1 cellular context compared by ENCODE assay signal in the genomic region with DNA sequence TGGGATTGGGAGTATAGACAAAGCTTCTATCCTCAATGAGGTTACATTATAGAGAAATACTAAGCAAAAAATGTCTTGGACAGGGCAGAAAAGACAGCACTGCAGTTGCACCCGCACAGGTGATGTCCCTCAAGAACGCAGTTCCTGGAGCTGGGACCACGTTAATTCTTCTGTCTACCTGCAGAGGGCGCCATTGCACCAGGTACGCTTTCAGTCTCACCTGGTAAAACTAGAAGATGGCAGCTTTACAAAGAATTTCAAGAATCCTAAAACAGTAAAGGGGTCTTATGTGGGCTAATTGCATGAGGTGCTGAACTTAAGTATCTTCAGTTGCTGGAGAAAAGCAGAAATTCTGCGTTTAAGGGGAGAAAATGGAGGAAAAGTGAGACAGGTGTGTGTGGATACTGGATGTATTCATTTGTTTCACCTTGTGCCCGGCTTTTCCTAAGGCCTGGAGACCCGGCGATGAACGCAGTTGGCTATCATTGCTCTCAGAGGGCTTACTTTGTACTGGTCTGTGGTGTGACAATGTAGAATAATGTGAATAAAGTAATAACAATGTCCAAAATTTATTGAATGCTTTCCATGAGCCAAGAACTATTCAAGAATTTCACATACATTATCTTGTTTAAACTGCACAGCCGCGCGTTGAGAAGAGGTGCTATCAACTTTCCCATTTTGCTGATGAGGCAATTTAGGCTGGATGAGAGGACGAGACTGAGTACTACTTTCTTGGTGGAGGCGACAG.
TF ChIP-seq lines count a peak whose summit lies in the region.

No MANE protein-coding gene starts in this region.

TF ChIP-seq in H1, 55 proteins besides CTCF, POLR2A, EP300 and RAD21 (continued from another document):
- TF ChIP-seq CHD2 (IDR thresholded peaks at IDR 0.05; ENCODE audit: low read length), result 0 out of 2 replicates have a peak, but pooled peaks have one; percentile 39
- no peak for TF ChIP-seq SIN3A (conservative IDR thresholded peaks at IDR 0.05 in 1 of 2, IDR thresholded peaks at IDR 0.05 in 1 of 2; ENCODE audit: low read depth in 1 of 2, low read length in 2 of 2)
- TF ChIP-seq GABPA (IDR thresholded peaks at IDR 0.05; ENCODE audit: borderline replicate concordance, insufficient read depth, low read length), result no peak
- no peak for TF ChIP-seq TAF1 (IDR thresholded peaks at IDR 0.05; ENCODE audit: low read depth, low read length)
- no peak for TF ChIP-seq FOSL1 (IDR thresholded peaks at IDR 0.05; ENCODE audit: insufficient read depth, low read depth, low read length)
- no peak for TF ChIP-seq SIRT6 (IDR thresholded peaks at IDR 0.05; ENCODE audit: low read length)
- TF ChIP-seq EZH2 (IDR thresholded peaks at IDR 0.05; ENCODE audit: low read depth, low read length, severe bottlenecking), result no peak
- no peak for TF ChIP-seq CREB1 (IDR thresholded peaks at IDR 0.05)
- TF ChIP-seq BCL11A (IDR thresholded peaks at IDR 0.05; ENCODE audit: low read depth in 2 of 2, low read length in 2 of 2), result no peak
- no peak for TF ChIP-seq CEBPB (IDR thresholded peaks at IDR 0.05; ENCODE audit: low read depth, low read length)
- no peak for TF ChIP-seq CBX5 (IDR thresholded peaks at IDR 0.05; ENCODE audit: low read depth, low read length)
- TF ChIP-seq, protein P1, sequence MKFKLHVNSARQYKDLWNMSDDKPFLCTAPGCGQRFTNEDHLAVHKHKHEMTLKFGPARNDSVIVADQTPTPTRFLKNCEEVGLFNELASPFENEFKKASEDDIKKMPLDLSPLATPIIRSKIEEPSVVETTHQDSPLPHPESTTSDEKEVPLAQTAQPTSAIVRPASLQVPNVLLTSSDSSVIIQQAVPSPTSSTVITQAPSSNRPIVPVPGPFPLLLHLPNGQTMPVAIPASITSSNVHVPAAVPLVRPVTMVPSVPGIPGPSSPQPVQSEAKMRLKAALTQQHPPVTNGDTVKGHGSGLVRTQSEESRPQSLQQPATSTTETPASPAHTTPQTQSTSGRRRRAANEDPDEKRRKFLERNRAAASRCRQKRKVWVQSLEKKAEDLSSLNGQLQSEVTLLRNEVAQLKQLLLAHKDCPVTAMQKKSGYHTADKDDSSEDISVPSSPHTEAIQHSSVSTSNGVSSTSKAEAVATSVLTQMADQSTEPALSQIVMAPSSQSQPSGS (IDR thresholded peaks at IDR 0.05; ENCODE audit: low read length), result no peak; the same call in 1 of the 2 replicates
- TF ChIP-seq SUZ12 (IDR thresholded peaks at IDR 0.05; ENCODE audit: low read length), result no peak
- TF ChIP-seq, protein P2, sequence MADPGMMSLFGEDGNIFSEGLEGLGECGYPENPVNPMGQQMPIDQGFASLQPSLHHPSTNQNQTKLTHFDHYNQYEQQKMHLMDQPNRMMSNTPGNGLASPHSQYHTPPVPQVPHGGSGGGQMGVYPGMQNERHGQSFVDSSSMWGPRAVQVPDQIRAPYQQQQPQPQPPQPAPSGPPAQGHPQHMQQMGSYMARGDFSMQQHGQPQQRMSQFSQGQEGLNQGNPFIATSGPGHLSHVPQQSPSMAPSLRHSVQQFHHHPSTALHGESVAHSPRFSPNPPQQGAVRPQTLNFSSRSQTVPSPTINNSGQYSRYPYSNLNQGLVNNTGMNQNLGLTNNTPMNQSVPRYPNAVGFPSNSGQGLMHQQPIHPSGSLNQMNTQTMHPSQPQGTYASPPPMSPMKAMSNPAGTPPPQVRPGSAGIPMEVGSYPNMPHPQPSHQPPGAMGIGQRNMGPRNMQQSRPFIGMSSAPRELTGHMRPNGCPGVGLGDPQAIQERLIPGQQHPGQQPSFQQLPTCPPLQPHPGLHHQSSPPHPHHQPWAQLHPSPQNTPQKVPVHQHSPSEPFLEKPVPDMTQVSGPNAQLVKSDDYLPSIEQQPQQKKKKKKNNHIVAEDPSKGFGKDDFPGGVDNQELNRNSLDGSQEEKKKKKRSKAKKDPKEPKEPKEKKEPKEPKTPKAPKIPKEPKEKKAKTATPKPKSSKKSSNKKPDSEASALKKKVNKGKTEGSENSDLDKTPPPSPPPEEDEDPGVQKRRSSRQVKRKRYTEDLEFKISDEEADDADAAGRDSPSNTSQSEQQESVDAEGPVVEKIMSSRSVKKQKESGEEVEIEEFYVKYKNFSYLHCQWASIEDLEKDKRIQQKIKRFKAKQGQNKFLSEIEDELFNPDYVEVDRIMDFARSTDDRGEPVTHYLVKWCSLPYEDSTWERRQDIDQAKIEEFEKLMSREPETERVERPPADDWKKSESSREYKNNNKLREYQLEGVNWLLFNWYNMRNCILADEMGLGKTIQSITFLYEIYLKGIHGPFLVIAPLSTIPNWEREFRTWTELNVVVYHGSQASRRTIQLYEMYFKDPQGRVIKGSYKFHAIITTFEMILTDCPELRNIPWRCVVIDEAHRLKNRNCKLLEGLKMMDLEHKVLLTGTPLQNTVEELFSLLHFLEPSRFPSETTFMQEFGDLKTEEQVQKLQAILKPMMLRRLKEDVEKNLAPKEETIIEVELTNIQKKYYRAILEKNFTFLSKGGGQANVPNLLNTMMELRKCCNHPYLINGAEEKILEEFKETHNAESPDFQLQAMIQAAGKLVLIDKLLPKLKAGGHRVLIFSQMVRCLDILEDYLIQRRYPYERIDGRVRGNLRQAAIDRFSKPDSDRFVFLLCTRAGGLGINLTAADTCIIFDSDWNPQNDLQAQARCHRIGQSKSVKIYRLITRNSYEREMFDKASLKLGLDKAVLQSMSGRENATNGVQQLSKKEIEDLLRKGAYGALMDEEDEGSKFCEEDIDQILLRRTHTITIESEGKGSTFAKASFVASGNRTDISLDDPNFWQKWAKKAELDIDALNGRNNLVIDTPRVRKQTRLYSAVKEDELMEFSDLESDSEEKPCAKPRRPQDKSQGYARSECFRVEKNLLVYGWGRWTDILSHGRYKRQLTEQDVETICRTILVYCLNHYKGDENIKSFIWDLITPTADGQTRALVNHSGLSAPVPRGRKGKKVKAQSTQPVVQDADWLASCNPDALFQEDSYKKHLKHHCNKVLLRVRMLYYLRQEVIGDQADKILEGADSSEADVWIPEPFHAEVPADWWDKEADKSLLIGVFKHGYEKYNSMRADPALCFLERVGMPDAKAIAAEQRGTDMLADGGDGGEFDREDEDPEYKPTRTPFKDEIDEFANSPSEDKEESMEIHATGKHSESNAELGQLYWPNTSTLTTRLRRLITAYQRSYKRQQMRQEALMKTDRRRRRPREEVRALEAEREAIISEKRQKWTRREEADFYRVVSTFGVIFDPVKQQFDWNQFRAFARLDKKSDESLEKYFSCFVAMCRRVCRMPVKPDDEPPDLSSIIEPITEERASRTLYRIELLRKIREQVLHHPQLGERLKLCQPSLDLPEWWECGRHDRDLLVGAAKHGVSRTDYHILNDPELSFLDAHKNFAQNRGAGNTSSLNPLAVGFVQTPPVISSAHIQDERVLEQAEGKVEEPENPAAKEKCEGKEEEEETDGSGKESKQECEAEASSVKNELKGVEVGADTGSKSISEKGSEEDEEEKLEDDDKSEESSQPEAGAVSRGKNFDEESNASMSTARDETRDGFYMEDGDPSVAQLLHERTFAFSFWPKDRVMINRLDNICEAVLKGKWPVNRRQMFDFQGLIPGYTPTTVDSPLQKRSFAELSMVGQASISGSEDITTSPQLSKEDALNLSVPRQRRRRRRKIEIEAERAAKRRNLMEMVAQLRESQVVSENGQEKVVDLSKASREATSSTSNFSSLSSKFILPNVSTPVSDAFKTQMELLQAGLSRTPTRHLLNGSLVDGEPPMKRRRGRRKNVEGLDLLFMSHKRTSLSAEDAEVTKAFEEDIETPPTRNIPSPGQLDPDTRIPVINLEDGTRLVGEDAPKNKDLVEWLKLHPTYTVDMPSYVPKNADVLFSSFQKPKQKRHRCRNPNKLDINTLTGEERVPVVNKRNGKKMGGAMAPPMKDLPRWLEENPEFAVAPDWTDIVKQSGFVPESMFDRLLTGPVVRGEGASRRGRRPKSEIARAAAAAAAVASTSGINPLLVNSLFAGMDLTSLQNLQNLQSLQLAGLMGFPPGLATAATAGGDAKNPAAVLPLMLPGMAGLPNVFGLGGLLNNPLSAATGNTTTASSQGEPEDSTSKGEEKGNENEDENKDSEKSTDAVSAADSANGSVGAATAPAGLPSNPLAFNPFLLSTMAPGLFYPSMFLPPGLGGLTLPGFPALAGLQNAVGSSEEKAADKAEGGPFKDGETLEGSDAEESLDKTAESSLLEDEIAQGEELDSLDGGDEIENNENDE (IDR thresholded peaks at IDR 0.05; ENCODE audit: insufficient replicate concordance, low read length), result no peak
